8 cellular contexts compared by ENCODE assay signal in genomic region chr1:58903450-58904298, GRCh38.
DNase-seq lines count a peak whose midpoint lies in the region; ATAC-seq and TF ChIP-seq lines count a peak whose summit lies in the region.

No MANE protein-coding gene starts in this region.

- no peaks in the 10 kb centered on the region for H3K9me3 Mint-ChIP-seq in Caco-2 (ENCODE audit: unreplicated experiment)
- H3K9me3 Mint-ChIP-seq in natural killer cell, result no peaks in the 10 kb centered on the region

- CTCF ChIA-PET in Caco-2 (lab: Charles Lee), result no interaction called here

- peak; percentile 82 to 86 for DNase-seq in Caco-2
- peak; percentile 92 for DNase-seq in RKO (ENCODE audit: low spot score)
- DNase-seq in activated T-helper 9 cell treated with anti-CD3 and anti-CD28 coated beads, Interleukin-2, amount 50 U/mL, for 16 hours (ENCODE audit: low read depth), result peak; percentile 74
- DNase-seq in fibroblast of peridontal ligament (ENCODE audit: extremely low read depth), result peak; percentile 94
- peak; percentile 58 for DNase-seq in natural killer cell
- DNase-seq in stimulated activated naive CD4-positive, alpha-beta T cell (lab: John Stamatoyannopoulos, UW), result peak; percentile 25 to 50 (median 44)

- TF ChIP-seq CTCF in Caco-2 (IDR thresholded peaks at IDR 0.05; ENCODE audit: insufficient read depth in 1 of 2, low read depth in 1 of 2, low read length in 1 of 2, severe bottlenecking in 1 of 2, unreplicated experiment in 1 of 2), result no peak
- no peak for TF ChIP-seq CTCF in natural killer cell (IDR thresholded peaks at IDR 0.05)

- ATAC-seq in GM19463 (IDR thresholded peaks at IDR 0.05; ENCODE audit: unreplicated experiment) (peak; percentile 91), HG03575 (IDR thresholded peaks at IDR 0.05; ENCODE audit: extremely low read depth, insufficient number of reproducible peaks, low FRiP score, unreplicated experiment) (peak; percentile 57), natural killer cell (peak; percentile 81 to 86 (median 84))

- POLR2A ChIA-PET in Caco-2 (lab: Charles Lee), result interaction anchor here (0.6 to 0.9 kb wide), 3 partner anchors 108 to 166 kb away, joined by 4 to 5 read pairs (median 5); no protein-coding TSS in a partner anchor

- H3K4me1 Mint-ChIP-seq in Caco-2 (ENCODE audit: low read depth, unreplicated experiment) (peaks cover 22% of the 10 kb centered on the region), natural killer cell (peaks cover 9 to 20% of the 10 kb centered on the region in 2 donors)

- H3K36me3 Mint-ChIP-seq in Caco-2 (ENCODE audit: insufficient read depth, unreplicated experiment), result peaks cover 4% of the 10 kb centered on the region
- no peaks in the 10 kb centered on the region for H3K36me3 Mint-ChIP-seq in natural killer cell

- BruUV-seq in Caco-2 (replicated peaks; lab: Mats Ljungman, UMichigan), result TSS peak; percentile 86

- no peaks in the 10 kb centered on the region for H3K27me3 ChIP-seq in Caco-2 (replicated peaks; ENCODE audit: control insufficient read depth, insufficient read depth, low read length)

- no peaks in the 10 kb centered on the region for H3K27me3 Mint-ChIP-seq in Caco-2 (ENCODE audit: insufficient read depth, unreplicated experiment)
- no peaks in the 10 kb centered on the region for H3K27me3 Mint-ChIP-seq in natural killer cell (ENCODE audit: low read depth in 2 of 2)

- H3K4me3 Mint-ChIP-seq in Caco-2 (ENCODE audit: unreplicated experiment) (peak overlapping the region; percentile 49), natural killer cell (peak overlapping the region; percentile 90)

- H3K36me3 ChIP-seq in Caco-2 (ENCODE audit: control insufficient read depth, insufficient read depth, low read length), result no peaks in the 10 kb centered on the region

- peaks cover 32% of the 10 kb centered on the region for H3K4me1 ChIP-seq in Caco-2

- H3K4me3 ChIP-seq in Caco-2 (ENCODE audit: low read depth, low read length), result peak overlapping the region; percentile 48

- intact Hi-C loops in Caco-2 (cut with micrococcal nuclease; ENCODE audit: unreplicated experiment), result loop anchor here (1.0 to 10.0 kb wide), 3 partner anchors 88 to 391 kb away; partner anchors contain the start of genes FGGY and JUN
- intact Hi-C loops in natural killer cell (cut with micrococcal nuclease), result loop anchor here (2.0 to 10.0 kb wide), 4 partner anchors 87 to 394 kb away; partner anchors contain the start of gene FGGY

- no peaks in the 10 kb centered on the region for H3K9me3 ChIP-seq in Caco-2

- H3K27ac Mint-ChIP-seq in Caco-2 (ENCODE audit: unreplicated experiment) (peak overlapping the region; percentile 77), natural killer cell (peak overlapping the region; percentile 79 to 91)

Comparison
In these comparisons a context has a peak if more than half of its experiments do, and no peak if none do; other contexts are left out.
1. Peak in every context shown above with its lines: DNase-seq, ATAC-seq and H3K4me3 ChIP-seq.